16 cellular contexts compared by ENCODE assay signal in genomic region chr14:23385244-23385643, GRCh38. TPM values are rescaled to one million over a fixed set of nuclear protein-coding genes. Genes with fewer than 3 reads are reported as not detected.
DNase-seq lines count a peak whose midpoint lies in the region; ATAC-seq and TF ChIP-seq lines count a peak whose summit lies in the region.
"Had no signal": no experiment of that assay in that cellular context is flagged by ENCODE, and none has a peak within 500 bp of the region (broad histone marks: within the 10 kb centered on the region; RNA-seq: fewer than 3 reads in every experiment).

No MANE protein-coding gene starts in this region.

- WGBS in right cardiac atrium, result 72% methylated on average over 2 of the region's 2 CpGs
- WGBS in body of pancreas, 2 donors, result 55 to 63% methylated on average over 2 of the region's 2 CpGs

- intact Hi-C loops in right cardiac atrium (cut with DNase I) (no loop called here), body of pancreas (cut with DNase I) (no loop called here)

- no peak for TF ChIP-seq POLR2A in body of pancreas (IDR thresholded peaks at IDR 0.05)

- ATAC-seq in right cardiac atrium (no peak), body of pancreas (no peak), GM18870 (IDR thresholded peaks at IDR 0.05; ENCODE audit: unreplicated experiment) (no peak)
- ATAC-seq: HCT116 had no signal

- no peak for DNase-seq in cardiac muscle cell (ENCODE audit: low read depth in 1 of 2, low spot score in 1 of 2)
- no peak for DNase-seq in right cardiac atrium
- no peak for DNase-seq in body of pancreas
- DNase-seq: 8988T; Calu3; CD4-positive, alpha-beta memory T cell; DMS79 treated with DMSO at 0.1 percent for 48 hours; GF-D8; GOT3 had no signal

- H3K4me1 ChIP-seq in cardiac muscle cell (ENCODE audit: low read depth) (no peaks in the 10 kb centered on the region), right cardiac atrium (ENCODE audit: control insufficient read depth, insufficient read depth, low read length) (no peaks in the 10 kb centered on the region), body of pancreas (peaks cover 14% of the 10 kb centered on the region)

- peak overlapping the region; percentile 86 for H3K27ac ChIP-seq in cardiac muscle cell
- no peak overlapping the region for H3K27ac ChIP-seq in right cardiac atrium (ENCODE audit: low read length)
- H3K27ac ChIP-seq in body of pancreas, result peak overlapping the region in 3 of 4 donors; percentile 17 to 38 (median 22)
- H3K27ac ChIP-seq: BLaER1 had no signal

- H3K9me3 ChIP-seq in cardiac muscle cell (ENCODE audit: low read depth) (no peaks in the 10 kb centered on the region), right cardiac atrium (ENCODE audit: control insufficient read depth, low read length) (no peaks in the 10 kb centered on the region), body of pancreas (no peaks in the 10 kb centered on the region)
- H3K9me3 ChIP-seq: BLaER1 had no signal

- H3K36me3 ChIP-seq in cardiac muscle cell (peaks cover 94% of the 10 kb centered on the region), body of pancreas (replicated peaks in 1 of 2; ENCODE audit: insufficient read depth in 1 of 2, low read depth in 2 of 2) (no peaks in the 10 kb centered on the region)
- H3K36me3 ChIP-seq: BLaER1 had no signal

- TF ChIP-seq CTCF in cardiac muscle cell (IDR thresholded peaks at IDR 0.05; ENCODE audit: low read depth, low read length) (no peak), body of pancreas (IDR thresholded peaks at IDR 0.05) (no peak)

- H3K27me3 ChIP-seq in cardiac muscle cell (no peaks in the 10 kb centered on the region), right cardiac atrium (ENCODE audit: control insufficient read depth, insufficient read depth) (no peaks in the 10 kb centered on the region), body of pancreas (no peaks in the 10 kb centered on the region)

- H3K4me3 ChIP-seq in cardiac muscle cell (no peak overlapping the region), right cardiac atrium (ENCODE audit: low read length) (no peak overlapping the region), body of pancreas (no peak overlapping the region)
- H3K4me3 ChIP-seq: BLaER1 had no signal

RNA-seq across cellular contexts. Expression of gene CMTM5, which starts 8.4 kb away (rescaled TPM):
- total RNA-seq in cardiac muscle cell (0.21 and 0.49 TPM in 2 replicates), right cardiac atrium (1 to 10 TPM in 3 of 4 donors, under 1 TPM in 1; 0.36 to 1.4 (median 1.2) TPM), body of pancreas (not detected)
- polyA plus RNA-seq in cardiac muscle cell (25.2 and 31.4 TPM in 2 replicates), right cardiac atrium (13.9 TPM)
- total RNA-seq: A673; Calu3; CD4-positive, alpha-beta memory T cell had no signal
- polyA plus RNA-seq: CD4-positive, alpha-beta memory T cell had no signal

RNA-seq across cellular contexts. Expression of gene IL25, which starts 12.6 kb away (rescaled TPM):
- total RNA-seq in cardiac muscle cell, result not detected in 2 replicates
- 3.2 and 7.9 TPM in 2 replicates for polyA plus RNA-seq in cardiac muscle cell
- total RNA-seq in right cardiac atrium, result not detected
- polyA plus RNA-seq in right cardiac atrium, result 0.09 TPM
- not detected for total RNA-seq in body of pancreas
- total RNA-seq: A673; Calu3; CD4-positive, alpha-beta memory T cell had no signal
- polyA plus RNA-seq: AG04450; CD14-positive monocyte; CD4-positive, alpha-beta memory T cell; IgD-negative memory B cell had no signal

RNA-seq across cellular contexts. Expression of gene EFS, which starts 20.3 kb away (rescaled TPM):
- total RNA-seq in cardiac muscle cell, result 20.5 and 36.6 TPM in 2 replicates
- polyA plus RNA-seq in cardiac muscle cell, result 16.7 and 22.2 TPM in 2 replicates
- 10 to 100 TPM in 1 of 4 donors, 1 to 10 TPM in 3; 6.7 to 10.1 (median 7.8) TPM for total RNA-seq in right cardiac atrium
- 6.2 TPM for polyA plus RNA-seq in right cardiac atrium
- total RNA-seq in body of pancreas, result 1 to 10 TPM in 1 of 2 donors, under 1 TPM in 1; 0.99 to 1.3 TPM
- total RNA-seq: Calu3; CD4-positive, alpha-beta memory T cell had no signal
- polyA plus RNA-seq: CD14-positive monocyte; CD4-positive, alpha-beta memory T cell; IgD-negative memory B cell had no signal

RNA-seq across cellular contexts. Expression of gene MYH6, which starts 22.8 kb away (rescaled TPM):
- total RNA-seq in cardiac muscle cell (4,520 and 8,484 TPM in 2 replicates), right cardiac atrium (over 10,000 TPM; 12,862 to 15,773 (median 14,347) TPM), body of pancreas (1 to 10 TPM in 1 of 2 donors, under 1 TPM in 1; 0.26 to 1.6 TPM)
- polyA plus RNA-seq in cardiac muscle cell (2,795 and 4,145 TPM in 2 replicates), right cardiac atrium (11,120 TPM)
- total RNA-seq: A673; Calu3; CD4-positive, alpha-beta memory T cell had no signal
- polyA plus RNA-seq: AG04450; CD14-positive monocyte; CD4-positive, alpha-beta memory T cell; IgD-negative memory B cell had no signal

RNA-seq across cellular contexts. Expression of gene SLC22A17, which starts 32.6 kb away (rescaled TPM):
- total RNA-seq in cardiac muscle cell (66.6 and 74.0 TPM in 2 replicates), right cardiac atrium (10 to 100 TPM; 42.4 to 72.5 (median 55.9) TPM), body of pancreas (10 to 100 TPM; 20.8 to 36.6 TPM)
- polyA plus RNA-seq in cardiac muscle cell (43.8 and 55.1 TPM in 2 replicates), right cardiac atrium (47.2 TPM)
- polyA plus RNA-seq: CD14-positive monocyte had no signal
